Comparison of ENCODE assay signal across 17 cellular contexts in the genomic region with DNA sequence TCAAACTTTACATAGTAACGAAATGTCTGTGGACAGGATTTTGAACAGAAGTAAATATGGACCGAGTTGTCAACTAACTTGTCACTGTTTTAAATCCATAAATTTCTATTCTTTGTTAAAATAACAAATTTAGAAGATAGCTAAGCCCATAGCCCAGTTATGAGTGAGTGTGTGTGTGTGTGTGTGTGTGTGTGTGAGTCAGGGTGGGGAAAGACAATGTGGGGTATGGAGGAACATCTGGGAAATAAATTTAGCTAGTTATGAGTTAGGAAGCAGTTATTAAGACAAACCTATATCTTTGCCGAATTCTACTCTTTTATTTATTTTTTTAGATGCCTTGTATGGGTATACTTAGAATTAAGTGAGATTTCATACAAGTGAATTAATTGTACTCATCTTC. TPM values are rescaled to one million over a fixed set of nuclear protein-coding genes. Genes with fewer than 3 reads are reported as not detected.
A peak's percentile ranks its signal among the peaks of the same experiment; 100 is the strongest.
DNase-seq lines count a peak whose midpoint lies in the region; ATAC-seq and TF ChIP-seq lines count a peak whose summit lies in the region.
"Had no signal": no experiment of that assay in that cellular context is flagged by ENCODE, and none has a peak within 500 bp of the region (broad histone marks: within the 10 kb centered on the region; RNA-seq: fewer than 3 reads in every experiment).

No MANE protein-coding gene starts in this region.

- TF ChIP-seq CTCF in PC-3 (conservative IDR thresholded peaks at IDR 0.05; ENCODE audit: low read depth, low read length) (no peak), fibroblast of mammary gland (conservative IDR thresholded peaks at IDR 0.05; ENCODE audit: control insufficient read depth, insufficient read depth, low read depth, low read length) (no peak)

- peaks cover 50% of the 10 kb centered on the region for H3K4me1 ChIP-seq in GM23248 (ENCODE audit: insufficient read depth)
- peaks cover 11% of the 10 kb centered on the region for H3K4me1 ChIP-seq in PC-3 (ENCODE audit: insufficient read depth, low read length)
- H3K4me1 ChIP-seq in skeletal muscle satellite cell (ENCODE audit: control insufficient read depth, insufficient read depth, low read length), result peaks cover 14% of the 10 kb centered on the region
- no peaks in the 10 kb centered on the region for H3K4me1 ChIP-seq in Karpas-422 (ENCODE audit: low read length)

- H3K9me2 ChIP-seq in GM23248 (ENCODE audit: insufficient read depth), result no peaks in the 10 kb centered on the region
- H3K9me2 ChIP-seq in PC-3 (replicated peaks; ENCODE audit: low read length), result no peaks in the 10 kb centered on the region
- H3K9me2 ChIP-seq in Karpas-422 (replicated peaks; ENCODE audit: insufficient read depth, low read length), result no peaks in the 10 kb centered on the region

- intact Hi-C loops in PC-3 (cut with micrococcal nuclease), result loop anchor here (5.0 kb wide), 1 partner anchor 685 kb away; no protein-coding TSS in a partner anchor

- H3K27me3 ChIP-seq in GM23248 (replicated peaks; ENCODE audit: insufficient read depth), result no peaks in the 10 kb centered on the region
- H3K27me3 ChIP-seq in PC-3 (ENCODE audit: low read length), result no peaks in the 10 kb centered on the region
- H3K27me3 ChIP-seq in skeletal muscle satellite cell (ENCODE audit: control insufficient read depth, insufficient read depth, low read length), result no peaks in the 10 kb centered on the region
- H3K27me3 ChIP-seq in Karpas-422 (ENCODE audit: low read length), result no peaks in the 10 kb centered on the region

- in situ Hi-C loops in GM23248 (cut with MboI), result loop anchor here (25.0 kb wide), 1 partner anchor 690 kb away; a partner anchor contains a TSS

- H3K4me2 ChIP-seq in GM23248 (ENCODE audit: unreplicated experiment) (peak overlapping the region; percentile 20), PC-3 (ENCODE audit: low read length) (no peak overlapping the region), skeletal muscle satellite cell (ENCODE audit: low read length) (peak overlapping the region; percentile 17), Karpas-422 (ENCODE audit: low read depth, low read length, poor library complexity, severe bottlenecking) (no peak overlapping the region)

- POLR2A ChIA-PET in PC-3 (lab: Charles Lee; ENCODE audit: unreplicated experiment), result no interaction called here

- H3K4me3 ChIP-seq in GM23248 (no peak overlapping the region), PC-3 (ENCODE audit: low read length) (no peak overlapping the region), fibroblast of mammary gland (ENCODE audit: control insufficient read depth, low read depth, low read length) (no peak overlapping the region), skeletal muscle satellite cell (ENCODE audit: low read length) (no peak overlapping the region), Karpas-422 (ENCODE audit: low read length) (no peak overlapping the region)

- H2AFZ ChIP-seq in GM23248, result no peak overlapping the region
- no peak overlapping the region for H2AFZ ChIP-seq in PC-3 (ENCODE audit: low read length)
- H2AFZ ChIP-seq in Karpas-422 (ENCODE audit: low read length), result no peak overlapping the region

- H4K20me1 ChIP-seq in GM23248 (ENCODE audit: insufficient read depth) (no peaks in the 10 kb centered on the region), PC-3 (ENCODE audit: low read length) (no peaks in the 10 kb centered on the region), Karpas-422 (ENCODE audit: insufficient read depth, low read depth, low read length) (no peaks in the 10 kb centered on the region)

- no peak for DNase-seq in GM23248
- DNase-seq in PC-3, result no peak
- DNase-seq in fibroblast of mammary gland (ENCODE audit: low read depth), result peak; percentile 63
- no peak for DNase-seq in Karpas-422
- no peak for DNase-seq in NCI-H1930 (lab: John Stamatoyannopoulos, UW)
- no peak for DNase-seq in HuH-7 (ENCODE audit: low spot score)
- DNase-seq: ACHN; AML-193; CD4-positive, alpha-beta memory T cell; DMS153; DMS79; GDM1; GOT3; H7 had no signal

- H3K79me2 ChIP-seq in GM23248 (ENCODE audit: insufficient read depth) (peaks cover 57% of the 10 kb centered on the region), PC-3 (ENCODE audit: low read length) (peaks cover 34% of the 10 kb centered on the region), Karpas-422 (ENCODE audit: low read length) (no peaks in the 10 kb centered on the region)

- no peaks in the 10 kb centered on the region for H3K9me3 ChIP-seq in GM23248 (ENCODE audit: low read depth)
- no peaks in the 10 kb centered on the region for H3K9me3 ChIP-seq in PC-3 (ENCODE audit: low read length)
- H3K9me3 ChIP-seq in skeletal muscle satellite cell (replicated peaks; ENCODE audit: low read length), result no peaks in the 10 kb centered on the region
- no peaks in the 10 kb centered on the region for H3K9me3 ChIP-seq in Karpas-422 (ENCODE audit: low read length)

- no peak for ATAC-seq in PC-3
- ATAC-seq: HepG2 had no signal

- WGBS in GM23248 (ENCODE audit: low coverage in 1 of 2, low lambda C conversion rate in 2 of 2, missing lambda C conversion rate in 2 of 2), 2 experiments, result 76 to 85% methylated on average over 3 of the region's 3 CpGs

- CTCF ChIA-PET in PC-3 (lab: Charles Lee), result no interaction called here

- H3K27ac ChIP-seq in GM23248 (peak overlapping the region; percentile 64), PC-3 (ENCODE audit: low read length) (peak overlapping the region; percentile 39; the same call in 1 of the 2 replicates), Karpas-422 (ENCODE audit: low read length) (no peak overlapping the region)
- H3K27ac ChIP-seq: C4-2B had no signal

- peaks cover 44% of the 10 kb centered on the region for H3F3A ChIP-seq in GM23248 (ENCODE audit: insufficient read depth)
- H3F3A ChIP-seq in PC-3 (ENCODE audit: low read length, unreplicated experiment), result peaks cover 3% of the 10 kb centered on the region

- no peaks in the 10 kb centered on the region; the same call in 1 of the 2 replicates for H3K36me3 ChIP-seq in GM23248 (ENCODE audit: low read depth)
- H3K36me3 ChIP-seq in PC-3 (ENCODE audit: low read depth, low read length), result no peaks in the 10 kb centered on the region
- no peaks in the 10 kb centered on the region for H3K36me3 ChIP-seq in skeletal muscle satellite cell (ENCODE audit: insufficient read depth, low read length)
- H3K36me3 ChIP-seq in Karpas-422 (ENCODE audit: insufficient read depth, low read length), result no peaks in the 10 kb centered on the region

- H3K9ac ChIP-seq in GM23248, result 0 out of 2 replicates have a peak overlapping the region, but pooled peaks have one; percentile 8
- no peak overlapping the region for H3K9ac ChIP-seq in PC-3 (ENCODE audit: low read length)
- H3K9ac ChIP-seq in skeletal muscle satellite cell (ENCODE audit: low read depth, low read length), result no peak overlapping the region
- no peak overlapping the region for H3K9ac ChIP-seq in Karpas-422 (ENCODE audit: low read length)

- BruUV-seq in PC-3 (replicated peaks; lab: Mats Ljungman, UMichigan), result no TSS peak

RNA-seq across cellular contexts. Expression of a gene that starts 9.0 kb away (rescaled TPM):
- total RNA-seq in GM23248 (2014; rRNA removed; shearing (Covaris generic)), result 153 and 174 TPM in 2 replicates
- 125 and 127 TPM in 2 replicates for polyA plus RNA-seq in GM23248 (2016; fragmentation: Nextera tagmentation; extraction: Ambion mirVana)
- 43.0 and 49.6 TPM in 2 replicates for total RNA-seq in PC-3 (2014; rRNA removed)
- 103 and 110 TPM in 2 replicates for total RNA-seq in skeletal muscle satellite cell (2012; rRNA removed)
- not detected in 2 replicates for total RNA-seq in Karpas-422 (2014; rRNA removed; shearing (Covaris generic); ENCODE audit: low replicate concordance)

Comparison
In these comparisons a context has a peak if more than half of its experiments do, and no peak if none do; other contexts are left out.
1. H3K4me2 ChIP-seq: peak in GM23248 (single experiment) and skeletal muscle satellite cell (single experiment); none in PC-3 (single experiment) and Karpas-422 (single experiment).
2. RNA of a gene that starts 9.0 kb away (total RNA-seq): 153 to 174 TPM in GM23248 and 43.0 to 49.6 TPM in PC-3; not detected in Karpas-422; every median in the first group is over 10 times any median in the second.